ENCODE assay signal across 9 cellular contexts in the genomic region with DNA sequence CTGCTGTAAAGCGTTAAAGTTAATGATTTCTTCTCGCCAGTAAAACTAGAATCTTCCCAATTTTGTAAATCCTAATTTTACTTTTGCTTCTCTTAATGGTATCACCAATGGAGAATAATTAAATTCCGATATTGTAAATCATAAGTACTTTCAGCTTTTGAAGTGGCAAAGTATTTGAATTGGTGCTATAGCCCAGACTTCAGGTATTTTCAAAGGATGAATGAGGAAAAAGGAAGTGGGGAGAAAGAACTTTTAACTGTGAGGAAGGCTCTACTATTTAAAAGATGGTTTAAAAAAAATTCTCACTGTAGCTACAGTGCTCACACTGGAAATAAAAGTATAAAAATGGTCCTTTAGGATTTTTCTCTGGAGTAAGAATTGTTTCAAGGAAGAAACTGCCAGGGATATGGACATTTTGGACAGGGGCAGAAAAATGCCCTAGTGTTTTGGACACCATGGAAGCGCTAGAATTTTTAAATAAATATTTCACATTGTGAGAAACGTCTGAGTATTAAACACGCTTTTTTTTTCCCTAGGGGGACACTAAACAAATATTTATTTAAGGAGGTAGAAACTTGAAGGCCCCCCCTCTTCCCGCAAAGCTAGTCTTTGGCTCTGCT. TPM values are rescaled to one million over a fixed set of nuclear protein-coding genes. Genes with fewer than 3 reads are reported as not detected.
DNase-seq lines count a peak whose midpoint lies in the region; ATAC-seq and TF ChIP-seq lines count a peak whose summit lies in the region.
"Had no signal": no experiment of that assay in that cellular context is flagged by ENCODE, and none has a peak within 500 bp of the region (broad histone marks: within the 10 kb centered on the region; RNA-seq: fewer than 3 reads in every experiment).

No MANE protein-coding gene starts in this region.

- TF ChIP-seq CTCF in heart left ventricle (IDR thresholded peaks at IDR 0.05) (no peak), brain (conservative IDR thresholded peaks at IDR 0.05) (no peak), upper lobe of right lung (IDR thresholded peaks at IDR 0.05) (no peak)

- intact Hi-C loops in heart left ventricle (cut with DNase I) (loop anchor here in 6 of 10 donors (5.0 to 10.0 kb wide), 6 partner anchors 71 to 234 kb away; no protein-coding TSS in a partner anchor), Right ventricle myocardium inferior (cut with DNase I) (loop anchor here (5.0 kb wide), 1 partner anchor 51 kb away; no protein-coding TSS in a partner anchor), upper lobe of right lung (cut with DNase I) (no loop called here)

- peak overlapping the region; percentile 85 to 99 (median 93) for H3K4me3 ChIP-seq in heart left ventricle
- peak overlapping the region; percentile 97 for H3K4me3 ChIP-seq in upper lobe of right lung

- peaks cover 4% of the 10 kb centered on the region for H3K27me3 Mint-ChIP-seq in brain
- H3K27me3 Mint-ChIP-seq in memory B cell = peaks cover 3% of the 10 kb centered on the region

- TF ChIP-seq POLR2A in heart left ventricle (IDR thresholded peaks at IDR 0.05) = no peak

- WGBS in heart left ventricle, 4 donors = 40 to 41% (median 41%) methylated on average over 7 of the region's 7 CpGs

- H3K27ac Mint-ChIP-seq in brain = peak overlapping the region; percentile 91 to 96 (median 93)
- H3K27ac Mint-ChIP-seq in memory B cell = peak overlapping the region; percentile 91

- H3K27me3 ChIP-seq in heart left ventricle (peaks cover 0 to 4% (median 0%) of the 10 kb centered on the region in 9 donors), upper lobe of right lung (no peaks in the 10 kb centered on the region)

- ATAC-seq in heart left ventricle (no peak), Right ventricle myocardium inferior (no peak), memory B cell (ENCODE audit: low read depth) (no peak), upper lobe of right lung (no peak)

- H3K36me3 Mint-ChIP-seq in brain (no peaks in the 10 kb centered on the region), memory B cell (no peaks in the 10 kb centered on the region)

- peaks cover 0 to 35% (median 19%) of the 10 kb centered on the region in 12 donors for H3K4me1 ChIP-seq in heart left ventricle
- peaks cover 29% of the 10 kb centered on the region for H3K4me1 ChIP-seq in upper lobe of right lung

- H3K27ac ChIP-seq in heart left ventricle (peak overlapping the region in 11 of 12 donors; percentile 87 to 99 (median 96)), upper lobe of right lung (peak overlapping the region; percentile 97)

- H3K4me3 Mint-ChIP-seq in brain = peak overlapping the region; percentile 86 to 92 (median 91)
- H3K4me3 Mint-ChIP-seq in memory B cell = peak overlapping the region; percentile 90

- H3K4me1 Mint-ChIP-seq in brain = peaks cover 42% of the 10 kb centered on the region
- H3K4me1 Mint-ChIP-seq in memory B cell = peaks cover 19% of the 10 kb centered on the region

- H3K9me3 Mint-ChIP-seq in brain (no peaks in the 10 kb centered on the region), memory B cell (no peaks in the 10 kb centered on the region)

- no peaks in the 10 kb centered on the region for H3K9me3 ChIP-seq in heart left ventricle
- no peaks in the 10 kb centered on the region for H3K9me3 ChIP-seq in upper lobe of right lung

- H3K36me3 ChIP-seq in heart left ventricle = no peaks in the 10 kb centered on the region
- no peaks in the 10 kb centered on the region for H3K36me3 ChIP-seq in upper lobe of right lung

- DNase-seq in heart left ventricle = no peak
- DNase-seq in Right ventricle myocardium inferior (ENCODE audit: missing footprints) = no peak
- DNase-seq in memory B cell (ENCODE audit: low spot score in 2 of 2) = no peak
- no peak for DNase-seq in upper lobe of right lung
- no peak for DNase-seq in COLO668 (lab: John Stamatoyannopoulos, UW; ENCODE audit: unreplicated experiment)
- no peak for DNase-seq in DMS114 treated with DMSO at 0.1 percent for 48 hours (lab: John Stamatoyannopoulos, UW; ENCODE audit: unreplicated experiment)
- no peak for DNase-seq in NCI-H187 treated with DMSO at 0.1 percent for 48 hours (lab: John Stamatoyannopoulos, UW)
- DNase-seq: NCI-H524 treated with DMSO at 0.1 percent for 48 hours had no signal

RNA-seq across cellular contexts. Expression of a gene that starts 1.3 kb away (rescaled TPM):
- total RNA-seq in heart left ventricle (10 to 100 TPM; 49.0 to 95.5 (median 55.5) TPM), Right ventricle myocardium inferior (57.4 TPM), upper lobe of right lung (65.8 TPM)
- polyA plus RNA-seq in heart left ventricle (10 to 100 TPM; 19.1 to 52.8 TPM), brain (ENCODE audit: insufficient read depth, low read depth, low replicate concordance) (33.5 TPM)
